11 cellular contexts compared by ENCODE assay signal in the genomic region with DNA sequence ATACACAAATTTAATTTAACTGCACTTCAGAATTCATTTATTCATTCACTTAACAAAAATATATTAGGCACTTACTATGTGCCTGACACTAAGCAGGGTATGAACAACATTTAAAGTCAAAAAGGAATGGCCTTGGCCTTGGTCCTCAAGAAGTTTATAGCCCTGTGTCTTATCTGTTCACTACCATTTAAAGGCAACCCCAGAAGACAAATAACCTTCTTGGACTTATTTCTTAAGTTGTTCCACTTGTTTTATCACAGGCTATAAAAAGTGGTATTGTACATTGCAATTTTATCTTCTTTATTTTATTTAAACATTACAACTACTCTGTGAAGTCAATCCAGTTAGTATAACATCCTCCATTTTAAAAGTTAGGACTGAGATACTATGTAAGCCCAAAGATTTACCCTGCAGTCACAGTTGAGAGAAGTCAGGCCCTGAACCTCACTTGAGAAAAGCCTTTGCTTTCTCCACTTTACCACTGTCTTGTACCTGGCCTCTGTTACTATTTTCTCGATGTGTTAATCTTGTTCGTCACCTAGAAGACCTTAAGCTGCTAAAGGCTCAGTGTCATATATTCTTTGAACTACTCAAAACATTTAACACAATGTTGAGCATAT.
A peak's percentile ranks its signal among the peaks of the same experiment; 100 is the strongest.
DNase-seq lines count a peak whose midpoint lies in the region; ATAC-seq and TF ChIP-seq lines count a peak whose summit lies in the region.
"Had no signal": no experiment of that assay in that cellular context is flagged by ENCODE, and none has a peak within 500 bp of the region (broad histone marks: within the 10 kb centered on the region; RNA-seq: fewer than 3 reads in every experiment).

No MANE protein-coding gene starts in this region.

- ATAC-seq in heart right ventricle (peak in 1 of 8 donors; percentile 58), psoas muscle (peak in 2 of 4 donors; percentile 31 to 56)
- ATAC-seq in activated CD4-positive, alpha-beta T cell treated with anti-CD3 and anti-CD28 coated beads for 36 hours = no peak

- H3K9ac ChIP-seq in BLaER1 treated with 17β-estradiol and CSF1 and Interleukin-3, amounts not matched to agents 10 nM and 100 nM = peak overlapping the region in 3 of 11 experiments; percentile 8 to 46 (median 8); a peak in 4 of 22 replicates
- H3K9ac ChIP-seq in SK-N-SH = peak overlapping the region; percentile 58

- no peak for TF ChIP-seq EP300 in SK-N-SH (IDR thresholded peaks at IDR 0.05; ENCODE audit: borderline replicate concordance in 1 of 2, low read depth in 1 of 2, low read length in 1 of 2)

- H3K9me2 ChIP-seq in SK-N-SH = no peaks in the 10 kb centered on the region

- peaks cover 4% of the 10 kb centered on the region for H3K27me3 Mint-ChIP-seq in activated CD4-positive, alpha-beta T cell treated with anti-CD3 and anti-CD28 coated beads for 36 hours

- H2AFZ ChIP-seq in SK-N-SH (ENCODE audit: low read depth) = no peak overlapping the region

- H3K27ac Mint-ChIP-seq in activated CD4-positive, alpha-beta T cell treated with anti-CD3 and anti-CD28 coated beads for 36 hours = no peak overlapping the region

- WGBS in SK-N-SH (ENCODE audit: low lambda C conversion rate) = 44% methylated on average over 2 of the region's 2 CpGs
- WGBS in heart right ventricle, 2 donors = 54 to 66% methylated on average over 2 of the region's 2 CpGs
- 40 to 61% (median 53%) methylated on average over 2 of the region's 2 CpGs for WGBS in psoas muscle, 3 donors

- intact Hi-C loops in heart right ventricle (cut with DNase I) (loop anchor here in 1 of 10 donors (5.0 kb wide), 1 partner anchor 241 kb away; no protein-coding TSS in a partner anchor), psoas muscle (cut with DNase I) (no loop called here)
- intact Hi-C loops in activated CD4-positive, alpha-beta T cell treated with anti-CD3 and anti-CD28 coated beads for 36 hours (cut with DNase I, micrococcal nuclease) = loop anchor here in 1 of 2 experiments (5.0 kb wide), 1 partner anchor 184 kb away; no protein-coding TSS in a partner anchor

- no peak overlapping the region for H3K4me3 ChIP-seq in BLaER1 treated with 17β-estradiol and CSF1 and Interleukin-3, amounts not matched to agents 10 nM and 100 nM
- no peak overlapping the region for H3K4me3 ChIP-seq in SK-N-SH (ENCODE audit: low read depth in 2 of 2, low read length in 1 of 2)
- no peak overlapping the region for H3K4me3 ChIP-seq in heart right ventricle
- H3K4me3 ChIP-seq in psoas muscle = no peak overlapping the region

- H3K4me1 Mint-ChIP-seq in activated CD4-positive, alpha-beta T cell treated with anti-CD3 and anti-CD28 coated beads for 36 hours = peaks cover 14% of the 10 kb centered on the region

- no peak for TF ChIP-seq CTCF in SK-N-SH (IDR thresholded peaks at IDR 0.05)
- TF ChIP-seq CTCF in heart right ventricle (IDR thresholded peaks at IDR 0.05) = no peak
- no peak for TF ChIP-seq CTCF in psoas muscle (IDR thresholded peaks at IDR 0.05)

- H3K79me2 ChIP-seq in SK-N-SH (ENCODE audit: insufficient read depth) = peaks cover 21% of the 10 kb centered on the region

- peaks cover 13 to 24% (median 21%) of the 10 kb centered on the region in 11 experiments for H3K9me3 ChIP-seq in BLaER1 treated with 17β-estradiol and CSF1 and Interleukin-3, amounts not matched to agents 10 nM and 100 nM (replicated peaks in 1 of 11)
- H3K9me3 ChIP-seq in SK-N-SH (no peaks in the 10 kb centered on the region), heart right ventricle (no peaks in the 10 kb centered on the region), psoas muscle (no peaks in the 10 kb centered on the region)

- H3K4me1 ChIP-seq in BLaER1 treated with 17β-estradiol and CSF1 and Interleukin-3, amounts not matched to agents 10 nM and 100 nM = peaks cover 22 to 32% (median 30%) of the 10 kb centered on the region in 10 experiments
- H3K4me1 ChIP-seq in SK-N-SH (ENCODE audit: control insufficient read depth in 1 of 2, insufficient read depth in 2 of 2, low read depth in 1 of 2, low read length in 1 of 2) (peaks cover 0 to 30% of the 10 kb centered on the region in 2 experiments; a peak in 3 of 4 replicates), heart right ventricle (peaks cover 0 to 29% (median 20%) of the 10 kb centered on the region in 9 donors), psoas muscle (peaks cover 25% of the 10 kb centered on the region)

- CTCF ChIA-PET in SK-N-SH (lab: Yijun Ruan, JAX) = no interaction called here
- CTCF ChIA-PET in activated CD4-positive, alpha-beta T cell treated with anti-CD3 and anti-CD28 coated beads for 36 hours (lab: Charles Lee) = interaction anchor here (1.1 kb wide), 1 partner anchor 18 kb away, joined by 3 read pairs; no protein-coding TSS in a partner anchor

- peaks cover 0 to 14% (median 0%) of the 10 kb centered on the region in 11 experiments; a peak in 2 of 22 replicates for H3K27me3 ChIP-seq in BLaER1 treated with 17β-estradiol and CSF1 and Interleukin-3, amounts not matched to agents 10 nM and 100 nM
- H3K27me3 ChIP-seq in SK-N-SH (ENCODE audit: insufficient read depth) = no peaks in the 10 kb centered on the region
- H3K27me3 ChIP-seq in heart right ventricle = no peaks in the 10 kb centered on the region
- H3K27me3 ChIP-seq in psoas muscle (ENCODE audit: insufficient read depth in 3 of 3, low read length in 2 of 3) = no peaks in the 10 kb centered on the region

- peak overlapping the region; percentile 29 to 82 (median 62); a peak in 21 of 22 replicates for H3K4me2 ChIP-seq in BLaER1 treated with 17β-estradiol and CSF1 and Interleukin-3, amounts not matched to agents 10 nM and 100 nM
- peak overlapping the region; percentile 47 for H3K4me2 ChIP-seq in SK-N-SH

- no peak for DNase-seq in SK-N-SH
- no peak for DNase-seq in heart right ventricle
- DNase-seq in psoas muscle = no peak
- no peak for DNase-seq in hepatic stellate cell (ENCODE audit: low spot score)
- DNase-seq in activated CD4-positive, alpha-beta T cell treated with anti-CD3 and anti-CD28 coated beads for 36 hours = no peak
- no peak for DNase-seq in RPMI8226
- no peak for DNase-seq in substantia nigra (lab: John Stamatoyannopoulos, UW)
- DNase-seq: central memory CD4-positive, alpha-beta T cell had no signal

- no peaks in the 10 kb centered on the region for H3K36me3 ChIP-seq in BLaER1 treated with 17β-estradiol and CSF1 and Interleukin-3, amounts not matched to agents 10 nM and 100 nM
- H3K36me3 ChIP-seq in SK-N-SH (replicated peaks in 1 of 2; ENCODE audit: control insufficient read depth in 1 of 2, insufficient read depth in 2 of 2, low read length in 1 of 2) = no peaks in the 10 kb centered on the region
- H3K36me3 ChIP-seq in heart right ventricle = no peaks in the 10 kb centered on the region
- H3K36me3 ChIP-seq in psoas muscle (ENCODE audit: insufficient read depth in 1 of 2, low read depth in 1 of 2) = no peaks in the 10 kb centered on the region

- H3F3A ChIP-seq in SK-N-SH (replicated peaks; ENCODE audit: insufficient read depth) = peaks cover 20% of the 10 kb centered on the region

- no peaks in the 10 kb centered on the region for H3K9me3 Mint-ChIP-seq in activated CD4-positive, alpha-beta T cell treated with anti-CD3 and anti-CD28 coated beads for 36 hours (ENCODE audit: low read depth)

- no peaks in the 10 kb centered on the region for H3K36me3 Mint-ChIP-seq in activated CD4-positive, alpha-beta T cell treated with anti-CD3 and anti-CD28 coated beads for 36 hours (ENCODE audit: low read depth)

- no peak overlapping the region for H3K4me3 Mint-ChIP-seq in activated CD4-positive, alpha-beta T cell treated with anti-CD3 and anti-CD28 coated beads for 36 hours

- POLR2A ChIA-PET in SK-N-SH (lab: Yijun Ruan, JAX) = no interaction called here
- POLR2A ChIA-PET in activated CD4-positive, alpha-beta T cell treated with anti-CD3 and anti-CD28 coated beads for 36 hours (lab: Charles Lee) = no interaction called here

- peak overlapping the region in 9 of 11 experiments; percentile 8 to 72 (median 63); a peak in 16 of 22 replicates for H3K27ac ChIP-seq in BLaER1 treated with 17β-estradiol and CSF1 and Interleukin-3, amounts not matched to agents 10 nM and 100 nM
- H3K27ac ChIP-seq in SK-N-SH (ENCODE audit: low read depth in 2 of 2, low read length in 1 of 2) (peak overlapping the region; percentile 91 to 99; a peak in 3 of 4 replicates), heart right ventricle (peak overlapping the region in 9 of 10 donors; percentile 55 to 84 (median 74)), psoas muscle (peak overlapping the region; percentile 57), substantia nigra (ENCODE audit: low read depth, low read length, poor library complexity, severe bottlenecking) (no peak overlapping the region)
- H3K27ac ChIP-seq: HL-60, RWPE1 had no signal

- TF ChIP-seq RAD21 in SK-N-SH (IDR thresholded peaks at IDR 0.05; ENCODE audit: low read length) = no peak

- H4K20me1 ChIP-seq in BLaER1 treated with 17β-estradiol and CSF1 and Interleukin-3, amounts not matched to agents 10 nM and 100 nM = no peaks in the 10 kb centered on the region
- no peaks in the 10 kb centered on the region for H4K20me1 ChIP-seq in SK-N-SH (ENCODE audit: insufficient read depth)

TF ChIP-seq in SK-N-SH, 30 proteins besides CTCF, POLR2A, EP300 and RAD21:
- TF ChIP-seq, protein P1, sequence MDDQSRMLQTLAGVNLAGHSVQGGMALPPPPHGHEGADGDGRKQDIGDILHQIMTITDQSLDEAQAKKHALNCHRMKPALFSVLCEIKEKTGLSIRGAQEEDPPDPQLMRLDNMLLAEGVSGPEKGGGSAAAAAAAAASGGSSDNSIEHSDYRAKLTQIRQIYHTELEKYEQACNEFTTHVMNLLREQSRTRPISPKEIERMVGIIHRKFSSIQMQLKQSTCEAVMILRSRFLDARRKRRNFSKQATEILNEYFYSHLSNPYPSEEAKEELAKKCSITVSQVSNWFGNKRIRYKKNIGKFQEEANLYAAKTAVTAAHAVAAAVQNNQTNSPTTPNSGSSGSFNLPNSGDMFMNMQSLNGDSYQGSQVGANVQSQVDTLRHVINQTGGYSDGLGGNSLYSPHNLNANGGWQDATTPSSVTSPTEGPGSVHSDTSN (IDR thresholded peaks at IDR 0.05) = no peak
- no peak for TF ChIP-seq MEF2A (IDR thresholded peaks at IDR 0.05; ENCODE audit: borderline replicate concordance, low read depth)
